ENCODE assay signal across 17 cellular contexts in the genomic region with DNA sequence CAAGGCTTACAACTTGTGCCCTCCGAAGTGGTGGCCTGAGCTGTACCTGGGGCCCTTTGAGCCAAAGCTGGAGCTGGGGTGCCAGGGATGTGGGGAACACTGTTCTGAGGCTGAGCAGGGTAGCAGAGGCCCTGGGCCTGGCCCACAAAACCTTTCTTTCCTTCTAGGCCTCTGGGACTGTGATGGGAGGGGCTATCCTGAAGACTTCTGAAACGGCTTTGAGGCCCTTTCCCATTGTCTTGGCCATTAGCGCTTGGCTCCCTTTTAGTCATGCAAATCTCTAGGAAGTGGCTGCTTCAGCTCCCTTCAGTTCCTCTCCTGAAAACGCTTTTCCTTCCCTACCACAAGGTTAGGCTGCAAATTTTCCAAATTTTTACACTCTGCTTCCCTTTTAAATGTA. TPM values are rescaled to one million over a fixed set of nuclear protein-coding genes. Genes with fewer than 3 reads are reported as not detected.
"Had no signal": no experiment of that assay in that cellular context is flagged by ENCODE, and none has a peak within 500 bp of the region (broad histone marks: within the 10 kb centered on the region; RNA-seq: fewer than 3 reads in every experiment).

No MANE protein-coding gene starts in this region.

- H3K4me3 Mint-ChIP-seq: activated CD4-positive, alpha-beta T cell treated with anti-CD3 and anti-CD28 coated beads, Interleukin-2, amount 10 ng/mL, durations not matched to agents 7 days and 5 days; central memory CD8-positive, alpha-beta T cell; T-helper 1 cell treated with Interleukin-12 subunit alpha and Interleukin-12 subunit beta and Interleukin-4 antibody, amounts not matched to agents 30 μg/mL and 1 μg/mL, for 36 hours had no signal

- H3K36me3 ChIP-seq: left ventricle myocardium inferior, ovary, stomach, thoracic aorta had no signal

- H3K9me3 Mint-ChIP-seq: central memory CD8-positive, alpha-beta T cell had no signal

- H3K4me3 ChIP-seq: body of pancreas, left ventricle myocardium inferior, ovary, stomach, thoracic aorta had no signal

- H3K27ac Mint-ChIP-seq: activated CD4-positive, alpha-beta T cell treated with anti-CD3 and anti-CD28 coated beads, Interleukin-2, amount 10 ng/mL, durations not matched to agents 7 days and 5 days; T-helper 1 cell treated with Interleukin-12 subunit alpha and Interleukin-12 subunit beta and Interleukin-4 antibody, amounts not matched to agents 30 μg/mL and 1 μg/mL, for 36 hours had no signal

- H3K27ac ChIP-seq: body of pancreas, left ventricle myocardium inferior, ovary, stomach, thoracic aorta had no signal

- ATAC-seq: activated naive CD4-positive, alpha-beta T cell treated with anti-CD3 and anti-CD28 coated beads, Interleukin-2, amount 50 U/mL, for 72 hours; body of pancreas had no signal

- H3K27me3 ChIP-seq: body of pancreas, ovary had no signal

- H3K9me3 ChIP-seq: body of pancreas, left ventricle myocardium inferior, ovary, stomach, thoracic aorta had no signal

- DNase-seq: activated CD4-positive, alpha-beta T cell treated with anti-CD3 and anti-CD28 coated beads, Interleukin-2, amount 10 ng/mL, durations not matched to agents 7 days and 5 days; activated CD4-positive, CD25-positive, alpha-beta regulatory T cell; activated effector memory CD4-positive, alpha-beta T cell treated with Interleukin-2 at 50 U/mL for 16 hours; amniotic stem cell; body of pancreas; cortex of kidney; effector memory CD4-positive, alpha-beta T cell; left ventricle myocardium inferior; stimulated activated CD4-positive, alpha-beta T cell treated with anti-CD3 and anti-CD28 coated beads, Interleukin-15, amount 100 ng/mL, for 24 hours; stimulated activated CD4-positive, alpha-beta T cell treated with anti-CD3 and anti-CD28 coated beads, Interleukin-4, amount 100 ng/mL, for 4 hours; stomach had no signal

- H3K27me3 Mint-ChIP-seq: central memory CD8-positive, alpha-beta T cell had no signal

RNA-seq across cellular contexts. Expression of a gene that starts 16.8 kb away (rescaled TPM):
- total RNA-seq: body of pancreas, epithelial cell of proximal tubule, stomach had no signal

RNA-seq across cellular contexts. Expression of a gene that starts 46.9 kb away (rescaled TPM):
- total RNA-seq: activated naive CD4-positive, alpha-beta T cell treated with anti-CD3 and anti-CD28 coated beads, Interleukin-2, amount 50 U/mL, for 72 hours had no signal
